29 cellular contexts compared by ENCODE assay signal in genomic region chr9:84775056-84775648, GRCh38.
"Had no signal": no experiment of that assay in that cellular context is flagged by ENCODE, and none has a peak within 500 bp of the region (broad histone marks: within the 10 kb centered on the region; RNA-seq: fewer than 3 reads in every experiment).

No MANE protein-coding gene starts in this region.

- H3K9me3 ChIP-seq: ascending aorta, body of pancreas, MG63 had no signal

- H3K9me3 Mint-ChIP-seq: activated CD4-positive, alpha-beta T cell treated with anti-CD3 and anti-CD28 coated beads, Interleukin-2, amount 10 ng/mL, durations not matched to agents 7 days and 5 days; activated naive CD4-positive, alpha-beta T cell treated with anti-CD3 and anti-CD28 coated beads, Interleukin-2, amount 50 U/mL, for 72 hours; activated naive CD8-positive, alpha-beta T cell treated with anti-CD3 and anti-CD28 coated beads, Interleukin-2, amount 50 U/mL, for 24 hours; activated T-cell treated with anti-CD3 and anti-CD28 coated beads, Interleukin-2, amount 50 U/mL, for 4 hours had no signal

- H3K27ac Mint-ChIP-seq: activated CD4-positive, alpha-beta memory T cell treated with anti-CD3 and anti-CD28 coated beads for 36 hours; activated naive CD4-positive, alpha-beta T cell treated with anti-CD3 and anti-CD28 coated beads, Interleukin-2, amount 50 U/mL, for 72 hours; activated naive CD8-positive, alpha-beta T cell treated with anti-CD3 and anti-CD28 coated beads, Interleukin-2, amount 50 U/mL, for 24 hours; T-cell had no signal

- H3K4me3 Mint-ChIP-seq: activated CD4-positive, alpha-beta memory T cell treated with anti-CD3 and anti-CD28 coated beads for 36 hours; activated CD4-positive, alpha-beta T cell treated with anti-CD3 and anti-CD28 coated beads, Interleukin-2, amount 10 ng/mL, durations not matched to agents 7 days and 5 days; activated naive CD8-positive, alpha-beta T cell treated with anti-CD3 and anti-CD28 coated beads, Interleukin-2, amount 50 U/mL, for 24 hours; activated T-cell treated with anti-CD3 and anti-CD28 coated beads, Interleukin-2, amount 50 U/mL, for 4 hours; T-cell had no signal

- H3K27me3 ChIP-seq: ascending aorta, body of pancreas, MG63 had no signal

- H3K27ac ChIP-seq: ascending aorta, body of pancreas, KMS-11, SK-N-MC had no signal

- ATAC-seq: activated naive CD4-positive, alpha-beta T cell treated with anti-CD3 and anti-CD28 coated beads, Interleukin-2, amount 50 U/mL, for 72 hours; activated naive CD8-positive, alpha-beta T cell treated with anti-CD3 and anti-CD28 coated beads, Interleukin-2, amount 50 U/mL, for 24 hours; activated T-cell treated with anti-CD3 and anti-CD28 coated beads, Interleukin-2, amount 50 U/mL, for 4 hours; body of pancreas; Panc1; Right ventricle myocardium inferior; T-cell had no signal

- H3K36me3 ChIP-seq: ascending aorta, MG63 had no signal

- H3K27me3 Mint-ChIP-seq: activated CD4-positive, alpha-beta T cell treated with anti-CD3 and anti-CD28 coated beads, Interleukin-2, amount 10 ng/mL, durations not matched to agents 7 days and 5 days had no signal

- H3K4me1 ChIP-seq: ascending aorta, body of pancreas had no signal

- H3K36me3 Mint-ChIP-seq: activated CD4-positive, alpha-beta memory T cell treated with anti-CD3 and anti-CD28 coated beads for 36 hours; activated naive CD4-positive, alpha-beta T cell treated with anti-CD3 and anti-CD28 coated beads, Interleukin-2, amount 50 U/mL, for 72 hours; T-cell had no signal

- H3K4me1 Mint-ChIP-seq: activated CD4-positive, alpha-beta T cell treated with anti-CD3 and anti-CD28 coated beads, Interleukin-2, amount 10 ng/mL, durations not matched to agents 7 days and 5 days; activated naive CD8-positive, alpha-beta T cell treated with anti-CD3 and anti-CD28 coated beads, Interleukin-2, amount 50 U/mL, for 24 hours; T-cell had no signal

- DNase-seq: activated CD4-positive, alpha-beta memory T cell treated with anti-CD3 and anti-CD28 coated beads for 36 hours; activated CD4-positive, alpha-beta T cell treated with anti-CD3 and anti-CD28 coated beads, Interleukin-2, amount 10 ng/mL, durations not matched to agents 7 days and 5 days; activated CD4-positive, CD25-positive, alpha-beta regulatory T cell; activated CD8-positive, alpha-beta memory T cell treated with anti-CD3 and anti-CD28 coated beads for 24 hours; activated effector memory CD4-positive, alpha-beta T cell treated with anti-CD3 and anti-CD28 coated beads, Interleukin-2, amount 50 U/mL, for 16 hours; activated naive CD4-positive, alpha-beta T cell treated with Interleukin-2 at 50 U/mL for 16 hours; activated naive CD8-positive, alpha-beta T cell treated with anti-CD3 and anti-CD28 coated beads, Interleukin-2, amount 50 U/mL, for 24 hours; activated T-cell treated with anti-CD3 and anti-CD28 coated beads, Interleukin-2, amount 50 U/mL, for 4 hours; amniotic stem cell; body of pancreas; central memory CD4-positive, alpha-beta T cell; MG63; MV-4-11; NCI-H1092 treated with DMSO at 0.1 percent for 48 hours; NCI-H1417 treated with DMSO at 0.1 percent for 48 hours; NCI-H1694 treated with DMSO at 0.1 percent for 48 hours; NCI-H2029 treated with DMSO at 0.1 percent for 48 hours; NCI-H345; NCI-H510A; RPMI8226; T-cell; T-helper 2 cell; T1000 had no signal

- H3K4me3 ChIP-seq: ascending aorta, body of pancreas, MG63, SK-N-MC had no signal
